ENCODE assay signal across 24 cellular contexts in the genomic region with DNA sequence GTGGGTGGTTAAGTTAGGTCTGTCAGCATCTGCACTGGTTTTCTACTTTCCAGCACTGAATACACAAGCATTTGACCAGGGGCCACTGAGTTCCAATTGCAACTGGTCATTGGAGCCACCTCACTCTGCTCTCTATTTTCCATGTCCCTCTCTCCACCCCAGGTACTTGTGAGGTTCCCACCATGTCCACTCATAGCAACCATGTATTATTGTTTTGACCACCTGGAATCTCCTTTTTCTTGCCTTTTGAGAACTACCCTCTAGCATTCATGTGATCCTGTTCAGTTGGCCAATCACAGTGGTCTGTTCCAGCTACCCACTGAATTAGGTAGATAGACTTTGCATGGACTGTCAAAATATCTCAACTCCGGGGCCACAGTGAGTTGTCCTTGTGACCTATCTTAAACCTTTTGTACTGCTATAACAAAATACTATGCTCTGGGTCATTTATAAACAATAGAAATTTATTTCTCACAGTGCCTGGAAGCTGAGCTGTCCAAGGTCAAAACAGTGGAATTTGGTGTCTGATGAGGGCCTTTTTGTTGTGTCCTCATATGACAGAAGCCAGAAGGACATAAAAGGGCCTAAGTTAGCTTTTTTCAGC. TPM values are rescaled to one million over a fixed set of nuclear protein-coding genes. Genes with fewer than 3 reads are reported as not detected.
"Had no signal": no experiment of that assay in that cellular context is flagged by ENCODE, and none has a peak within 500 bp of the region (broad histone marks: within the 10 kb centered on the region; RNA-seq: fewer than 3 reads in every experiment).

No MANE protein-coding gene starts in this region.

- H3K9me3 Mint-ChIP-seq: activated CD4-positive, alpha-beta T cell treated with anti-CD3 and anti-CD28 coated beads, Interleukin-2, amount 10 ng/mL, durations not matched to agents 24 days and 14 days; activated CD8-positive, alpha-beta T cell treated with anti-CD3 and anti-CD28 coated beads for 36 hours; activated naive CD8-positive, alpha-beta T cell treated with anti-CD3 and anti-CD28 coated beads, Interleukin-2, amount 50 U/mL, for 24 hours; activated T-helper 17 cell treated with anti-CD3 and anti-CD28 coated beads, Interleukin-2, amount 50 U/mL, for 72 hours; immature natural killer cell; natural killer cell treated with Interleukin-12 subunit alpha and Interleukin-12 subunit beta and Interleukin-15 and Interleukin-18, amount 100 ng/mL, for 72 hours; stimulated activated effector memory CD8-positive, alpha-beta T cell treated with anti-CD3 and anti-CD28 coated beads, Interleukin-12 subunit alpha, Interleukin-12 subunit beta, amount 100 ng/mL, for 72 hours had no signal

- H3K9ac ChIP-seq: parathyroid adenoma had no signal

- H3K4me2 ChIP-seq: smooth muscle cell had no signal

- H3K4me3 Mint-ChIP-seq: activated CD4-positive, alpha-beta T cell treated with anti-CD3 and anti-CD28 coated beads, Interleukin-2, amount 10 ng/mL, durations not matched to agents 24 days and 14 days; activated CD8-positive, alpha-beta T cell treated with anti-CD3 and anti-CD28 coated beads for 36 hours; activated naive CD8-positive, alpha-beta T cell treated with anti-CD3 and anti-CD28 coated beads, Interleukin-2, amount 50 U/mL, for 24 hours; activated T-helper 17 cell treated with anti-CD3 and anti-CD28 coated beads, Interleukin-2, amount 50 U/mL, for 72 hours; immature natural killer cell; natural killer cell treated with Interleukin-12 subunit alpha and Interleukin-12 subunit beta and Interleukin-15 and Interleukin-18, amount 100 ng/mL, for 72 hours; stimulated activated effector memory CD8-positive, alpha-beta T cell treated with anti-CD3 and anti-CD28 coated beads, Interleukin-12 subunit alpha, Interleukin-12 subunit beta, amount 100 ng/mL, for 72 hours had no signal

- H3K27ac ChIP-seq: brain microvascular endothelial cell, neutrophil, parathyroid adenoma had no signal

- H3K27me3 ChIP-seq: brain microvascular endothelial cell, neutrophil, testis, upper lobe of left lung had no signal

- H3K4me1 Mint-ChIP-seq: activated CD4-positive, alpha-beta T cell treated with anti-CD3 and anti-CD28 coated beads, Interleukin-2, amount 10 ng/mL, durations not matched to agents 24 days and 14 days; activated naive CD8-positive, alpha-beta T cell treated with anti-CD3 and anti-CD28 coated beads, Interleukin-2, amount 50 U/mL, for 24 hours; activated T-helper 17 cell treated with anti-CD3 and anti-CD28 coated beads, Interleukin-2, amount 50 U/mL, for 72 hours; immature natural killer cell; stimulated activated effector memory CD8-positive, alpha-beta T cell treated with anti-CD3 and anti-CD28 coated beads, Interleukin-12 subunit alpha, Interleukin-12 subunit beta, amount 100 ng/mL, for 72 hours had no signal

- H3K4me3 ChIP-seq: smooth muscle cell, testis, upper lobe of left lung had no signal

- FAIRE-seq: colon had no signal

- H2AFZ ChIP-seq: parathyroid adenoma had no signal

- H3K36me3 ChIP-seq: brain microvascular endothelial cell, neutrophil, upper lobe of left lung had no signal

- H3K27ac Mint-ChIP-seq: activated CD4-positive, alpha-beta T cell treated with anti-CD3 and anti-CD28 coated beads, Interleukin-2, amount 10 ng/mL, durations not matched to agents 24 days and 14 days; activated CD8-positive, alpha-beta T cell treated with anti-CD3 and anti-CD28 coated beads for 36 hours; activated naive CD8-positive, alpha-beta T cell treated with anti-CD3 and anti-CD28 coated beads, Interleukin-2, amount 50 U/mL, for 24 hours; activated T-helper 17 cell treated with anti-CD3 and anti-CD28 coated beads, Interleukin-2, amount 50 U/mL, for 72 hours; immature natural killer cell; natural killer cell treated with Interleukin-12 subunit alpha and Interleukin-12 subunit beta and Interleukin-15 and Interleukin-18, amount 100 ng/mL, for 72 hours; stimulated activated effector memory CD8-positive, alpha-beta T cell treated with anti-CD3 and anti-CD28 coated beads, Interleukin-12 subunit alpha, Interleukin-12 subunit beta, amount 100 ng/mL, for 72 hours had no signal

- DNase-seq: activated CD4-positive, alpha-beta T cell treated with anti-CD3 and anti-CD28 coated beads, Interleukin-2, amount 10 ng/mL, durations not matched to agents 24 days and 14 days; activated CD8-positive, alpha-beta T cell treated with anti-CD3 and anti-CD28 coated beads for 36 hours; activated naive CD4-positive, alpha-beta T cell treated with Interleukin-2 at 50 U/mL for 16 hours; activated naive CD8-positive, alpha-beta T cell treated with anti-CD3 and anti-CD28 coated beads, Interleukin-2, amount 50 U/mL, for 24 hours; activated T-cell treated with anti-CD3 and anti-CD28 coated beads, Interleukin-2, amount 50 U/mL, for 1 hour; anterior cingulate cortex; brain microvascular endothelial cell; central memory CD4-positive, alpha-beta T cell; immature natural killer cell; kidney glomerular epithelial cell; stimulated activated CD4-positive, alpha-beta T cell treated with anti-CD3 and anti-CD28 coated beads, Interleukin-4, amount 100 ng/mL, for 24 hours; T-helper 1 cell; T-helper 9 cell; testis; upper lobe of left lung had no signal

- H3K4me1 ChIP-seq: parathyroid adenoma had no signal

- H3K9me3 ChIP-seq: neutrophil, testis, upper lobe of left lung had no signal

- H3K79me2 ChIP-seq: parathyroid adenoma had no signal

- H3K36me3 Mint-ChIP-seq: immature natural killer cell; natural killer cell treated with Interleukin-12 subunit alpha and Interleukin-12 subunit beta and Interleukin-15 and Interleukin-18, amount 100 ng/mL, for 72 hours; stimulated activated effector memory CD8-positive, alpha-beta T cell treated with anti-CD3 and anti-CD28 coated beads, Interleukin-12 subunit alpha, Interleukin-12 subunit beta, amount 100 ng/mL, for 72 hours had no signal

- ATAC-seq: activated CD8-positive, alpha-beta T cell treated with anti-CD3 and anti-CD28 coated beads for 36 hours; activated naive CD8-positive, alpha-beta T cell treated with anti-CD3 and anti-CD28 coated beads, Interleukin-2, amount 50 U/mL, for 24 hours; activated T-helper 17 cell treated with anti-CD3 and anti-CD28 coated beads, Interleukin-2, amount 50 U/mL, for 72 hours; esophagus mucosa; natural killer cell treated with Interleukin-12 subunit alpha and Interleukin-12 subunit beta and Interleukin-15 and Interleukin-18, amount 100 ng/mL, for 72 hours; sciatic nerve; stimulated activated effector memory CD8-positive, alpha-beta T cell treated with anti-CD3 and anti-CD28 coated beads, Interleukin-12 subunit alpha, Interleukin-12 subunit beta, amount 100 ng/mL, for 72 hours had no signal

RNA-seq across cellular contexts. Expression of a gene that starts 20.2 kb away (rescaled TPM):
- total RNA-seq: activated CD4-positive, alpha-beta T cell treated with anti-CD3 and anti-CD28 coated beads, Interleukin-2, amount 10 ng/mL, durations not matched to agents 24 days and 14 days; activated CD8-positive, alpha-beta T cell treated with anti-CD3 and anti-CD28 coated beads for 36 hours; activated T-helper 17 cell treated with anti-CD3 and anti-CD28 coated beads, Interleukin-2, amount 50 U/mL, for 72 hours; natural killer cell treated with Interleukin-12 subunit alpha and Interleukin-12 subunit beta and Interleukin-15 and Interleukin-18, amount 100 ng/mL, for 72 hours had no signal
- polyA plus RNA-seq: immature natural killer cell had no signal

RNA-seq across cellular contexts. Expression of a gene that starts 23.8 kb away (rescaled TPM):
- total RNA-seq: activated CD8-positive, alpha-beta T cell treated with anti-CD3 and anti-CD28 coated beads for 36 hours; natural killer cell treated with Interleukin-12 subunit alpha and Interleukin-12 subunit beta and Interleukin-15 and Interleukin-18, amount 100 ng/mL, for 72 hours had no signal
- polyA plus RNA-seq: immature natural killer cell had no signal
